In genomic region chr16:30368122-30368791, GRCh38 we compare ENCODE assay signal across 8 cellular contexts. TPM values are rescaled to one million over a fixed set of nuclear protein-coding genes. Genes with fewer than 3 reads are reported as not detected.
A peak's percentile ranks its signal among the peaks of the same experiment; 100 is the strongest.
DNase-seq lines count a peak whose midpoint lies in the region; ATAC-seq, FAIRE-seq and TF ChIP-seq lines count a peak whose summit lies in the region.

No MANE protein-coding gene starts in this region.

- peaks cover 30% of the 10 kb centered on the region for H3K36me3 Mint-ChIP-seq in T-helper 2 cell treated with Interferon-gamma antibody and Interleukin-4, amounts not matched to agents 5 μg/mL and 100 μg/mL, for 36 hours (ENCODE audit: low read depth)
- H3K36me3 Mint-ChIP-seq in endothelial cell (ENCODE audit: low read depth, unreplicated experiment): peaks cover 20% of the 10 kb centered on the region

- FAIRE-seq in RCC 7860 (lab: Jason Lieb, UNC): no peak
- no peak for FAIRE-seq in frontal cortex (lab: Jason Lieb, UNC)

- peak overlapping the region; percentile 89 for H3K4me3 Mint-ChIP-seq in T-helper 2 cell treated with Interferon-gamma antibody and Interleukin-4, amounts not matched to agents 5 μg/mL and 100 μg/mL, for 36 hours
- peak overlapping the region; percentile 93 for H3K4me3 Mint-ChIP-seq in endothelial cell (ENCODE audit: unreplicated experiment)

- H3K27ac Mint-ChIP-seq in T-helper 2 cell treated with Interferon-gamma antibody and Interleukin-4, amounts not matched to agents 5 μg/mL and 100 μg/mL, for 36 hours: peak overlapping the region; percentile 37
- H3K27ac Mint-ChIP-seq in endothelial cell (ENCODE audit: unreplicated experiment): peak overlapping the region; percentile 81

- ATAC-seq in omental fat pad (ENCODE audit: low FRiP score): peak; percentile 44

- no peak for TF ChIP-seq CTCF in endothelial cell (IDR thresholded peaks at IDR 0.05; ENCODE audit: unreplicated experiment)
- TF ChIP-seq CTCF in omental fat pad (IDR thresholded peaks at IDR 0.05): no peak

- no peaks in the 10 kb centered on the region for H3K27me3 Mint-ChIP-seq in T-helper 2 cell treated with Interferon-gamma antibody and Interleukin-4, amounts not matched to agents 5 μg/mL and 100 μg/mL, for 36 hours (ENCODE audit: low read depth)
- H3K27me3 Mint-ChIP-seq in endothelial cell (ENCODE audit: unreplicated experiment): peaks cover 15% of the 10 kb centered on the region

- no peaks in the 10 kb centered on the region for H3K9me3 Mint-ChIP-seq in T-helper 2 cell treated with Interferon-gamma antibody and Interleukin-4, amounts not matched to agents 5 μg/mL and 100 μg/mL, for 36 hours
- no peaks in the 10 kb centered on the region for H3K9me3 Mint-ChIP-seq in endothelial cell (ENCODE audit: unreplicated experiment)

- DNase-seq in T-helper 2 cell treated with Interferon-gamma antibody and Interleukin-4, amounts not matched to agents 5 μg/mL and 100 μg/mL, for 36 hours (ENCODE audit: low spot score): no peak
- DNase-seq in T-helper 2 cell (no peak), RCC 7860 (ENCODE audit: low spot score) (peak; percentile 48), endothelial cell (ENCODE audit: low spot score) (no peak), omental fat pad (ENCODE audit: low spot score) (no peak), SHP77 treated with DMSO at 0.1 percent for 48 hours (lab: John Stamatoyannopoulos, UW) (no peak), frontal cortex (ENCODE audit: low spot score in 2 of 2) (no peak), NCI-H1048 (lab: John Stamatoyannopoulos, UW) (no peak)

- peaks cover 37% of the 10 kb centered on the region for H3K4me1 Mint-ChIP-seq in T-helper 2 cell treated with Interferon-gamma antibody and Interleukin-4, amounts not matched to agents 5 μg/mL and 100 μg/mL, for 36 hours (ENCODE audit: low read depth)
- H3K4me1 Mint-ChIP-seq in endothelial cell (ENCODE audit: unreplicated experiment): peaks cover 35% of the 10 kb centered on the region

RNA-seq across cellular contexts. Expression of gene TBC1D10B, which starts 2.0 kb away (rescaled TPM):
- total RNA-seq in endothelial cell (ENCODE audit: unreplicated experiment) (62.4 TPM), omental fat pad (10 to 100 TPM; 19.0 to 28.6 (median 26.7) TPM), frontal cortex (25.3 TPM)

RNA-seq across cellular contexts. Expression of gene MYL11, which starts 6.3 kb away (rescaled TPM):
- total RNA-seq in endothelial cell (ENCODE audit: unreplicated experiment) (0.85 TPM), omental fat pad (not detected), frontal cortex (not detected)

RNA-seq across cellular contexts. Expression of gene CD2BP2, which starts 13.1 kb away (rescaled TPM):
- total RNA-seq in endothelial cell (ENCODE audit: unreplicated experiment): 77.2 TPM
- total RNA-seq in omental fat pad: 10 to 100 TPM; 27.3 to 39.9 (median 35.4) TPM
- total RNA-seq in frontal cortex: 38.7 TPM

RNA-seq across cellular contexts. Expression of gene SEPTIN1, which starts 14.1 kb away (rescaled TPM):
- total RNA-seq in endothelial cell (ENCODE audit: unreplicated experiment) (1.6 TPM), omental fat pad (1 to 10 TPM in 3 of 4 donors, under 1 TPM in 1; 0.93 to 2.6 (median 2.4) TPM), frontal cortex (not detected)

RNA-seq across cellular contexts. Expression of gene ZNF48, which starts 27.0 kb away (rescaled TPM):
- total RNA-seq in endothelial cell (ENCODE audit: unreplicated experiment) (40.4 TPM), omental fat pad (1 to 10 TPM; 3.4 to 5.4 (median 4.9) TPM), frontal cortex (39.9 TPM)
